Comparison of ENCODE assay signal across 30 cellular contexts in the genomic region with DNA sequence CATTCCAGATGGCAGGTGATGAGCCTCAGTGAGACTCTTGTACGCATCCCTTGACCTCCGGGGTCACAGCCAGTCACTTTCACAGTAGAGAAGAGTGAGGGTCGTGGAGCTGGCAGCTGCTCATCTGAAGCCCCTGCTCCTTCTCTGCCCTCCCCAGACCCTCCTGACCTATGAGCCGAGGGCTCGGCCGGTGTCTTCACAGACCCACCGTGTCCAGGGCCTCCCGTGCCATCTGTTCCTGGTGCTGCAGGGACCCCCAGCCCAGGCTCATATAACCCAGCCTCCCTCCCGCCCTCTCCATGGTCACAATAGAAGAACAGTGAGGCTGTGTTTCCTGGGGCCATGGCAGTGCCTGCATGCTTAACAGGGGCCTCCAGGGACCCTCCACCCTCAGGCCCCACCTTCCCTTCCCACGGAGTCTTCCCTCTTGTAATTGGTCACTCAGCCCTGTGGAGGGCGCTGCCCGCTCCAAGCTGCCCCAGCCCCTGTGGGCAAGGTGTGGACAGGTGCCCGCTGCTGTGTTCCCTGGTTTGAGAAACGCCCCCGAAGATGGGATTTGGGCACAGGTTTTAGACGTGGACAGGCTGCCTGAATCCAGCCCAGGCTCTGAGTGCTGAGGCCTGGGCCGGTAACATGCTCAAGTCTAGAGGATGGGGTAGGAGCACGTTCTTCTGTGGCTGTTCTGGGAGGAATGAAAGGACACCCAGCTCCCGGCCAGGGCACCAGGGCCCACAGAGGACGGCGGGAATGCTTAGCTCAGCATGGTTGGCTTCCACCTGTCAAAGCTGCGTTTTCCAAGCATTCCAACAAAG. TPM values are rescaled to one million over a fixed set of nuclear protein-coding genes. Genes with fewer than 3 reads are reported as not detected.
DNase-seq lines count a peak whose midpoint lies in the region; ATAC-seq, FAIRE-seq and TF ChIP-seq lines count a peak whose summit lies in the region.
"Had no signal": no experiment of that assay in that cellular context is flagged by ENCODE, and none has a peak within 500 bp of the region (broad histone marks: within the 10 kb centered on the region; RNA-seq: fewer than 3 reads in every experiment).

No MANE protein-coding gene starts in this region.

- H3K9me3 ChIP-seq in right atrium auricular region (no peaks in the 10 kb centered on the region), PC-9 (ENCODE audit: insufficient read depth, low read depth) (no peaks in the 10 kb centered on the region), kidney (ENCODE audit: control insufficient read depth in 1 of 2, low read length in 2 of 2) (no peaks in the 10 kb centered on the region), upper lobe of right lung (no peaks in the 10 kb centered on the region)
- H3K9me3 ChIP-seq: SK-N-SH, spleen, suprapubic skin, uterus had no signal

- H3K9me2 ChIP-seq in PC-9 (ENCODE audit: insufficient read depth), result no peaks in the 10 kb centered on the region
- H3K9me2 ChIP-seq: SK-N-SH had no signal

- H3K79me2 ChIP-seq in PC-9 (ENCODE audit: low read depth), result no peaks in the 10 kb centered on the region

- H3K4me2 ChIP-seq in PC-9, result no peak overlapping the region
- H3K4me2 ChIP-seq: SK-N-SH had no signal

- BruUV-seq in PC-9 (replicated peaks; lab: Mats Ljungman, UMichigan), result no TSS peak

- peak; percentile 10 for DNase-seq in left cardiac atrium
- DNase-seq in right atrium auricular region (ENCODE audit: low spot score), result no peak
- DNase-seq in PC-9, result no peak
- DNase-seq in kidney, result peak; percentile 47
- peak; percentile 38 for DNase-seq in upper lobe of right lung
- no peak for DNase-seq in HuH-7.5 (ENCODE audit: low spot score)
- DNase-seq in KG1 (lab: John Stamatoyannopoulos, UW), result no peak
- DNase-seq: activated CD4-positive, alpha-beta T cell treated with anti-CD3 and anti-CD28 coated beads for 48 hours; activated naive CD4-positive, alpha-beta T cell treated with Interleukin-2 at 50 U/mL for 16 hours; activated T-cell treated with anti-CD3 and anti-CD28 coated beads, Interleukin-2, amount 50 U/mL, for 24 hours; amygdala; EL; mammary epithelial cell; NCI-H510A; NK-92 treated with Interleukin-12 subunit alpha and Interleukin-12 subunit beta, amount 100 ng/mL, for 24 hours; occipital lobe; retina; SK-N-SH; stimulated activated CD4-positive, alpha-beta T cell treated with anti-CD3 and anti-CD28 coated beads, Interleukin-4, amount 100 ng/mL, for 1 hour; stimulated activated naive B cell treated with anti-CD40 and anti-IgM and Interleukin-4, amounts not matched to agents 10 μg/mL and 1 μg/mL and 100 μg/mL, for 72 hours; T-helper 2 cell; uterus had no signal

- FAIRE-seq in kidney (lab: Jason Lieb, UNC), result no peak
- FAIRE-seq: endometrium, islet of Langerhans, K562 had no signal

- H3K27ac ChIP-seq in right atrium auricular region (no peak overlapping the region), PC-9 (no peak overlapping the region), kidney (ENCODE audit: low read depth in 2 of 2, low read length in 2 of 2) (no peak overlapping the region), upper lobe of right lung (no peak overlapping the region)
- H3K27ac ChIP-seq: C4-2B, spleen, suprapubic skin, uterus had no signal

- no peak overlapping the region for H3K9ac ChIP-seq in kidney (ENCODE audit: low read length in 2 of 2)
- H3K9ac ChIP-seq: SK-N-SH had no signal

- H3K27me3 ChIP-seq in right atrium auricular region (no peaks in the 10 kb centered on the region), PC-9 (ENCODE audit: insufficient read depth, low read depth) (no peaks in the 10 kb centered on the region), upper lobe of right lung (no peaks in the 10 kb centered on the region)
- H3K27me3 ChIP-seq: spleen, suprapubic skin, uterus had no signal

- TF ChIP-seq CTCF in right atrium auricular region (IDR thresholded peaks at IDR 0.05), result no peak
- 0 out of 2 replicates have a peak, but pooled peaks have one; percentile 19 for TF ChIP-seq CTCF in PC-9 (conservative IDR thresholded peaks at IDR 0.05)
- TF ChIP-seq CTCF in kidney (IDR thresholded peaks at IDR 0.05; ENCODE audit: borderline replicate concordance, extremely low read depth, insufficient read depth), result no peak
- no peak for TF ChIP-seq CTCF in upper lobe of right lung (IDR thresholded peaks at IDR 0.05)

- no peak overlapping the region for H2AFZ ChIP-seq in PC-9

- ATAC-seq in left cardiac atrium (no peak), upper lobe of right lung (no peak), HG02588 (IDR thresholded peaks at IDR 0.05; ENCODE audit: unreplicated experiment) (no peak)
- ATAC-seq: K562; stimulated activated naive B cell treated with anti-CD40 and anti-IgM and Interleukin-4, amounts not matched to agents 10 μg/mL and 1 μg/mL and 100 μg/mL, for 72 hours had no signal

- CTCF ChIA-PET in PC-9 (lab: Charles Lee), result no interaction called here

- peaks cover 19% of the 10 kb centered on the region for H3K36me3 ChIP-seq in right atrium auricular region
- peaks cover 12% of the 10 kb centered on the region for H3K36me3 ChIP-seq in PC-9 (ENCODE audit: low read depth)
- H3K36me3 ChIP-seq in kidney (ENCODE audit: control insufficient read depth in 1 of 2, insufficient read depth in 2 of 2, low read length in 2 of 2), result peaks cover 3 to 5% of the 10 kb centered on the region in 2 donors
- H3K36me3 ChIP-seq in upper lobe of right lung, result peaks cover 37% of the 10 kb centered on the region
- H3K36me3 ChIP-seq: uterus had no signal

- no peaks in the 10 kb centered on the region for H3K4me1 ChIP-seq in right atrium auricular region
- no peaks in the 10 kb centered on the region for H3K4me1 ChIP-seq in PC-9 (replicated peaks; ENCODE audit: insufficient read depth)
- H3K4me1 ChIP-seq in kidney (ENCODE audit: control insufficient read depth in 1 of 2, insufficient read depth in 1 of 2, low read depth in 1 of 2, low read length in 2 of 2), result no peaks in the 10 kb centered on the region
- H3K4me1 ChIP-seq in upper lobe of right lung, result no peaks in the 10 kb centered on the region
- H3K4me1 ChIP-seq: spleen, suprapubic skin, uterus had no signal

- intact Hi-C loops in left cardiac atrium (cut with DNase I) (no loop called here), PC-9 (cut with micrococcal nuclease; ENCODE audit: unreplicated experiment) (no loop called here), kidney (cut with DNase I) (no loop called here), upper lobe of right lung (cut with DNase I) (no loop called here)

- H3F3A ChIP-seq in PC-9 (ENCODE audit: insufficient read depth, low read depth), result no peaks in the 10 kb centered on the region

- no peaks in the 10 kb centered on the region; the same call in 1 of the 2 replicates for H4K20me1 ChIP-seq in PC-9 (ENCODE audit: insufficient read depth)

- POLR2A ChIA-PET in PC-9 (lab: Charles Lee; ENCODE audit: unreplicated experiment), result no interaction called here

- H3K4me3 ChIP-seq in right atrium auricular region (no peak overlapping the region), PC-9 (no peak overlapping the region), kidney (ENCODE audit: low read length in 2 of 2) (no peak overlapping the region), upper lobe of right lung (no peak overlapping the region)
- H3K4me3 ChIP-seq: K562, spleen, suprapubic skin, uterus had no signal

RNA-seq across cellular contexts. Expression of gene ACSF3, which starts 38.7 kb away (rescaled TPM):
- total RNA-seq in left cardiac atrium (10 to 100 TPM; 14.9 to 16.2 TPM), right atrium auricular region (10 to 100 TPM; 13.4 to 15.9 TPM), PC-9 (2021) (34.0 and 42.3 TPM in 2 replicates), kidney (33.2 TPM), upper lobe of right lung (32.0 TPM)
- polyA plus RNA-seq in kidney (ENCODE audit: insufficient read depth, low read depth, low replicate concordance), result 39.0 TPM

RNA-seq across cellular contexts. Expression of gene CDH15, which starts 39.1 kb away (rescaled TPM):
- under 1 TPM in 1 of 2 donors, not detected in 1; 0.09 TPM for total RNA-seq in left cardiac atrium
- total RNA-seq in right atrium auricular region, result not detected
- total RNA-seq in PC-9 (2021), result not detected in 2 replicates
- total RNA-seq in kidney, result 0.31 TPM
- 0.22 TPM for polyA plus RNA-seq in kidney (ENCODE audit: insufficient read depth, low read depth, low replicate concordance)
- 0.43 TPM for total RNA-seq in upper lobe of right lung
- total RNA-seq: activated CD8-positive, alpha-beta memory T cell treated with anti-CD3 and anti-CD28 coated beads for 36 hours had no signal
- polyA plus RNA-seq: K562, mammary epithelial cell had no signal

Comparison
In these comparisons a context has a peak if more than half of its experiments do, and no peak if none do; other contexts are left out.
1. DNase-seq: peak in left cardiac atrium (single experiment), kidney (single experiment) and upper lobe of right lung (single experiment); none in right atrium auricular region (single experiment), PC-9 (0 of 2), HuH-7.5 (single experiment) and KG1 (single experiment).